In genomic region chr14:98721061-98721460, GRCh38 we compare ENCODE assay signal across 22 cellular contexts.
A peak's percentile ranks its signal among the peaks of the same experiment; 100 is the strongest.
DNase-seq lines count a peak whose midpoint lies in the region; ATAC-seq, FAIRE-seq and TF ChIP-seq lines count a peak whose summit lies in the region.
"Had no signal": no experiment of that assay in that cellular context is flagged by ENCODE, and none has a peak within 500 bp of the region (broad histone marks: within the 10 kb centered on the region; RNA-seq: fewer than 3 reads in every experiment).

No MANE protein-coding gene starts in this region.

- RAD21 ChIA-PET in GM12878 (lab: Charles Lee; ENCODE audit: unreplicated experiment), result interaction anchor here (0.6 kb wide), 1 partner anchor 57 kb away, joined by 5 read pairs; no protein-coding TSS in a partner anchor

- no peak for TF ChIP-seq CTCF in KMS-11 (conservative IDR thresholded peaks at IDR 0.05; ENCODE audit: low read depth, low read length)
- no peak for TF ChIP-seq CTCF in GM12878 (IDR thresholded peaks at IDR 0.05 in 2 of 3, conservative IDR thresholded peaks at IDR 0.05 in 1 of 3; ENCODE audit: control insufficient read depth in 2 of 3, extremely low read depth in 1 of 3, insufficient read depth in 1 of 3, low read depth in 3 of 3, low read length in 3 of 3)
- TF ChIP-seq CTCF in GM20000 (IDR thresholded peaks at IDR 0.05; ENCODE audit: extremely low read depth, missing control alignments), result no peak

- BruUV-seq in GM12878 (replicated peaks; lab: Mats Ljungman, UMichigan), result no TSS peak

- H3K27ac ChIP-seq in KMS-11 (peak overlapping the region; percentile 24; the same call in 1 of the 2 replicates), GM12878 (ENCODE audit: control insufficient read depth, insufficient read depth) (no peak overlapping the region)
- H3K27ac ChIP-seq: BLaER1, PC-9, SJSA1 had no signal

- no peaks in the 10 kb centered on the region for H3K27me3 ChIP-seq in KMS-11 (ENCODE audit: insufficient read depth, low read depth)
- no peaks in the 10 kb centered on the region for H3K27me3 ChIP-seq in GM12878 (replicated peaks in 1 of 2; ENCODE audit: control insufficient read depth in 2 of 2, insufficient read depth in 2 of 2, low read length in 1 of 2)
- H3K27me3 ChIP-seq: BLaER1, SJSA1 had no signal

- H3K4me2 ChIP-seq in KMS-11, result peak overlapping the region; percentile 64
- H3K4me2 ChIP-seq in GM12878 (ENCODE audit: control insufficient read depth, insufficient read depth), result no peak overlapping the region
- H3K4me2 ChIP-seq: BLaER1, PC-9 had no signal

- no peaks in the 10 kb centered on the region for H3K36me3 ChIP-seq in KMS-11 (ENCODE audit: insufficient read depth)
- H3K36me3 ChIP-seq in GM12878 (ENCODE audit: control insufficient read depth in 2 of 2, insufficient read depth in 2 of 2, low read length in 1 of 2), result no peaks in the 10 kb centered on the region
- H3K36me3 ChIP-seq: BLaER1, SJSA1 had no signal

- ATAC-seq in GM12878 (peak; percentile 21; the same call in 2 of the 3 replicates), GM21619 (IDR thresholded peaks at IDR 0.05; ENCODE audit: unreplicated experiment) (no peak)

- no peak for TF ChIP-seq EP300 in GM12878 (IDR thresholded peaks at IDR 0.05; ENCODE audit: borderline replicate concordance in 1 of 2, control insufficient read depth in 1 of 2, low read depth in 2 of 2, low read length in 2 of 2)

- WGBS in GM12878 (ENCODE audit: insufficient coverage, insufficient replicate concordance, low lambda C conversion rate, missing lambda C conversion rate), result 0% methylated on average over 1 of the region's 1 CpG

- H2AFZ ChIP-seq in KMS-11 (ENCODE audit: low read depth) (0 out of 2 replicates have a peak overlapping the region, but pooled peaks have one; percentile 17), GM12878 (ENCODE audit: control insufficient read depth, low read depth, low read length) (no peak overlapping the region)
- H2AFZ ChIP-seq: PC-9 had no signal

- peak; percentile 76 for DNase-seq in DMS79 treated with DMSO at 0.1 percent for 48 hours (lab: John Stamatoyannopoulos, UW)
- DNase-seq in NCI-H2107 treated with DMSO at 0.1 percent for 48 hours (lab: John Stamatoyannopoulos, UW; ENCODE audit: unreplicated experiment), result peak; percentile 90
- DNase-seq in GM12878 (ENCODE audit: low read depth, low spot score), result no peak
- no peak for DNase-seq in cortex of kidney (lab: John Stamatoyannopoulos, UW)
- no peak for DNase-seq in GM20000 (ENCODE audit: low spot score)
- DNase-seq: CD4-positive, CD25-positive, alpha-beta regulatory T cell; COR-L47; HCEC 1CT; KBM-7; NCI-H1048; NCI-H1694; NCI-H2081 treated with DMSO at 0.1 percent for 48 hours; NCI-H2227 treated with DMSO at 0.1 percent for 48 hours; PC-9; Right ventricle myocardium superior had no signal

- no peaks in the 10 kb centered on the region for H4K20me1 ChIP-seq in KMS-11 (ENCODE audit: insufficient read depth)
- no peaks in the 10 kb centered on the region for H4K20me1 ChIP-seq in GM12878 (ENCODE audit: control insufficient read depth, insufficient read depth)
- H4K20me1 ChIP-seq: BLaER1 had no signal

- in situ Hi-C loops in GM12878 (cut with MboI), result no loop called here

- no peak overlapping the region for H3K9ac ChIP-seq in KMS-11
- H3K9ac ChIP-seq in GM12878 (ENCODE audit: control insufficient read depth, insufficient read depth, low read length), result no peak overlapping the region
- H3K9ac ChIP-seq: BLaER1 had no signal

- TF ChIP-seq RAD21 in GM12878 (IDR thresholded peaks at IDR 0.05; ENCODE audit: insufficient read depth, low read depth, low read length), result no peak

- H3K4me1 ChIP-seq in KMS-11 (ENCODE audit: low read depth, poor library complexity, severe bottlenecking), result peaks cover 69% of the 10 kb centered on the region
- H3K4me1 ChIP-seq in GM12878 (ENCODE audit: control insufficient read depth, insufficient read depth, low read length), result no peaks in the 10 kb centered on the region
- H3K4me1 ChIP-seq: BLaER1, SJSA1 had no signal

- intact Hi-C loops in GM12878 (cut with micrococcal nuclease; ENCODE audit: unreplicated experiment), result no loop called here

- no peak for FAIRE-seq in GM12878 (lab: Jason Lieb, UNC)
- FAIRE-seq: A204.1, H1, HTR-8/SVneo had no signal

- TF ChIP-seq POLR2A in GM12878 (IDR thresholded peaks at IDR 0.05; ENCODE audit: low read depth, low read length), result no peak

- CTCF ChIA-PET in GM12878 (lab: Yijun Ruan, JAX), result no interaction called here

- no peaks in the 10 kb centered on the region for H3K9me3 ChIP-seq in GM12878 (replicated peaks; ENCODE audit: control insufficient read depth, insufficient read depth, low read length)
- H3K9me3 ChIP-seq: BLaER1, SJSA1 had no signal

- no peak overlapping the region for H3K4me3 ChIP-seq in KMS-11 (IDR thresholded peaks at IDR 0.05; ENCODE audit: insufficient read depth, low read depth, low read length)
- no peak overlapping the region for H3K4me3 ChIP-seq in GM12878
- H3K4me3 ChIP-seq: BLaER1, PC-9, SJSA1 had no signal

- SMC1A ChIA-PET in GM12878 (lab: Charles Lee; ENCODE audit: uncharacterized antibody, unreplicated experiment), result no interaction called here

- POLR2A ChIA-PET in GM12878 (lab: Charles Lee), result no interaction called here

- H3K79me2 ChIP-seq in KMS-11 (ENCODE audit: insufficient read depth, low read depth) (no peaks in the 10 kb centered on the region), GM12878 (ENCODE audit: control insufficient read depth, insufficient read depth, low read length) (no peaks in the 10 kb centered on the region)

TF ChIP-seq in GM12878, 131 proteins besides CTCF, POLR2A, EP300 and RAD21:
- TF ChIP-seq RUNX3 (IDR thresholded peaks at IDR 0.05; ENCODE audit: low read length) (0 out of 2 replicates have a peak, but pooled peaks have one; percentile 12), TCF12 (IDR thresholded peaks at IDR 0.05; ENCODE audit: low read depth, low read length) (no peak)
- TF ChIP-seq, protein P1, sequence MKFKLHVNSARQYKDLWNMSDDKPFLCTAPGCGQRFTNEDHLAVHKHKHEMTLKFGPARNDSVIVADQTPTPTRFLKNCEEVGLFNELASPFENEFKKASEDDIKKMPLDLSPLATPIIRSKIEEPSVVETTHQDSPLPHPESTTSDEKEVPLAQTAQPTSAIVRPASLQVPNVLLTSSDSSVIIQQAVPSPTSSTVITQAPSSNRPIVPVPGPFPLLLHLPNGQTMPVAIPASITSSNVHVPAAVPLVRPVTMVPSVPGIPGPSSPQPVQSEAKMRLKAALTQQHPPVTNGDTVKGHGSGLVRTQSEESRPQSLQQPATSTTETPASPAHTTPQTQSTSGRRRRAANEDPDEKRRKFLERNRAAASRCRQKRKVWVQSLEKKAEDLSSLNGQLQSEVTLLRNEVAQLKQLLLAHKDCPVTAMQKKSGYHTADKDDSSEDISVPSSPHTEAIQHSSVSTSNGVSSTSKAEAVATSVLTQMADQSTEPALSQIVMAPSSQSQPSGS (IDR thresholded peaks at IDR 0.05; ENCODE audit: low read length), result no peak
- TF ChIP-seq, protein P2, sequence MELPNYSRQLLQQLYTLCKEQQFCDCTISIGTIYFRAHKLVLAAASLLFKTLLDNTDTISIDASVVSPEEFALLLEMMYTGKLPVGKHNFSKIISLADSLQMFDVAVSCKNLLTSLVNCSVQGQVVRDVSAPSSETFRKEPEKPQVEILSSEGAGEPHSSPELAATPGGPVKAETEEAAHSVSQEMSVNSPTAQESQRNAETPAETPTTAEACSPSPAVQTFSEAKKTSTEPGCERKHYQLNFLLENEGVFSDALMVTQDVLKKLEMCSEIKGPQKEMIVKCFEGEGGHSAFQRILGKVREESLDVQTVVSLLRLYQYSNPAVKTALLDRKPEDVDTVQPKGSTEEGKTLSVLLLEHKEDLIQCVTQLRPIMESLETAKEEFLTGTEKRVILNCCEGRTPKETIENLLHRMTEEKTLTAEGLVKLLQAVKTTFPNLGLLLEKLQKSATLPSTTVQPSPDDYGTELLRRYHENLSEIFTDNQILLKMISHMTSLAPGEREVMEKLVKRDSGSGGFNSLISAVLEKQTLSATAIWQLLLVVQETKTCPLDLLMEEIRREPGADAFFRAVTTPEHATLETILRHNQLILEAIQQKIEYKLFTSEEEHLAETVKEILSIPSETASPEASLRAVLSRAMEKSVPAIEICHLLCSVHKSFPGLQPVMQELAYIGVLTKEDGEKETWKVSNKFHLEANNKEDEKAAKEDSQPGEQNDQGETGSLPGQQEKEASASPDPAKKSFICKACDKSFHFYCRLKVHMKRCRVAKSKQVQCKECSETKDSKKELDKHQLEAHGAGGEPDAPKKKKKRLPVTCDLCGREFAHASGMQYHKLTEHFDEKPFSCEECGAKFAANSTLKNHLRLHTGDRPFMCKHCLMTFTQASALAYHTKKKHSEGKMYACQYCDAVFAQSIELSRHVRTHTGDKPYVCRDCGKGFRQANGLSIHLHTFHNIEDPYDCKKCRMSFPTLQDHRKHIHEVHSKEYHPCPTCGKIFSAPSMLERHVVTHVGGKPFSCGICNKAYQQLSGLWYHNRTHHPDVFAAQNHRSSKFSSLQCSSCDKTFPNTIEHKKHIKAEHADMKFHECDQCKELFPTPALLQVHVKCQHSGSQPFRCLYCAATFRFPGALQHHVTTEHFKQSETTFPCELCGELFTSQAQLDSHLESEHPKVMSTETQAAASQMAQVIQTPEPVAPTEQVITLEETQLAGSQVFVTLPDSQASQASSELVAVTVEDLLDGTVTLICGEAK (IDR thresholded peaks at IDR 0.05; ENCODE audit: borderline replicate concordance), result peak; percentile 14; the same call in 1 of the 2 replicates

Comparison
In these comparisons a context has a peak if more than half of its experiments do, and no peak if none do; other contexts are left out.
1. DNase-seq: peak in DMS79 treated with DMSO at 0.1 percent for 48 hours (single experiment) and NCI-H2107 treated with DMSO at 0.1 percent for 48 hours (single experiment); none in GM12878 (single experiment), cortex of kidney (single experiment) and GM20000 (single experiment).